Comparison of ENCODE assay signal across 8 cellular contexts in genomic region chr15:40064231-40064894, GRCh38. TPM values are rescaled to one million over a fixed set of nuclear protein-coding genes. Genes with fewer than 3 reads are reported as not detected.
DNase-seq lines count a peak whose midpoint lies in the region; ATAC-seq and TF ChIP-seq lines count a peak whose summit lies in the region.

No MANE protein-coding gene starts in this region.

- peaks cover 0 to 29% (median 21%) of the 10 kb centered on the region in 6 donors for H3K4me1 ChIP-seq in spleen

- peaks cover 14% of the 10 kb centered on the region for H3K4me1 Mint-ChIP-seq in CD4-positive, alpha-beta T cell (ENCODE audit: low read depth)

- peak; percentile 79 for ATAC-seq in CD4-positive, alpha-beta T cell (ENCODE audit: poor library complexity)
- ATAC-seq in GM19395 (IDR thresholded peaks at IDR 0.05; ENCODE audit: unreplicated experiment), result peak; percentile 71
- ATAC-seq in HG03520 (IDR thresholded peaks at IDR 0.05; ENCODE audit: unreplicated experiment), result peak; percentile 46

- H3K4me3 ChIP-seq in spleen, result no peak overlapping the region

- no peak overlapping the region for H3K27ac ChIP-seq in CD4-positive, alpha-beta T cell (ENCODE audit: low read depth, low read length)
- H3K27ac ChIP-seq in spleen, result peak overlapping the region in 6 of 8 donors; percentile 53 to 76 (median 66)

- H3K36me3 Mint-ChIP-seq in CD4-positive, alpha-beta T cell (ENCODE audit: low read depth), result no peaks in the 10 kb centered on the region

- H3K9me3 Mint-ChIP-seq in CD4-positive, alpha-beta T cell, result no peaks in the 10 kb centered on the region

- peaks cover 0 to 11% (median 0%) of the 10 kb centered on the region in 6 donors for H3K36me3 ChIP-seq in spleen

- CTCF ChIA-PET in CD4-positive, alpha-beta T cell (lab: Charles Lee), result no interaction called here

- H3K27ac Mint-ChIP-seq in CD4-positive, alpha-beta T cell, result peak overlapping the region; percentile 79

- no peak for TF ChIP-seq POLR2A in spleen (IDR thresholded peaks at IDR 0.05)

- H3K27me3 ChIP-seq in CD4-positive, alpha-beta T cell (ENCODE audit: control insufficient read depth, insufficient read depth, low read length), result no peaks in the 10 kb centered on the region
- no peaks in the 10 kb centered on the region for H3K27me3 ChIP-seq in spleen (replicated peaks in 1 of 7)

- H3K9me3 ChIP-seq in CD4-positive, alpha-beta T cell (ENCODE audit: control insufficient read depth, low read length), result no peaks in the 10 kb centered on the region
- H3K9me3 ChIP-seq in spleen, result no peaks in the 10 kb centered on the region

- POLR2A ChIA-PET in CD4-positive, alpha-beta T cell (lab: Charles Lee), result interaction anchor here (1.0 kb wide), 1 partner anchor 10 kb away, joined by 4 read pairs; no protein-coding TSS in a partner anchor

- DNase-seq in CD4-positive, alpha-beta T cell, result no peak
- DNase-seq in amniotic epithelial cell (ENCODE audit: low read depth) (peak; percentile 63), spleen (peak; percentile 70), NCI-H82 (lab: John Stamatoyannopoulos, UW) (no peak), activated gamma-delta T cell treated with Interleukin-2 at 50 U/mL for 16 hours (no peak), NCI-H1930 (lab: John Stamatoyannopoulos, UW) (no peak)

- intact Hi-C loops in CD4-positive, alpha-beta T cell (cut with DNase I, micrococcal nuclease), result no loop called here
- intact Hi-C loops in spleen (cut with DNase I; ENCODE audit: low total_unique reads), result no loop called here

- TF ChIP-seq CTCF in CD4-positive, alpha-beta T cell (IDR thresholded peaks at IDR 0.05), result no peak
- TF ChIP-seq CTCF in spleen (IDR thresholded peaks at IDR 0.05 in 8 of 11, conservative IDR thresholded peaks at IDR 0.05 in 3 of 11), result no peak

- 56 to 71% (median 65%) methylated on average over 8 of the region's 8 CpGs for WGBS in spleen, 5 donors

- peak overlapping the region; percentile 5 for H3K4me3 Mint-ChIP-seq in CD4-positive, alpha-beta T cell

- no peaks in the 10 kb centered on the region for H3K27me3 Mint-ChIP-seq in CD4-positive, alpha-beta T cell

RNA-seq across cellular contexts. Expression of gene SRP14, which starts 25.4 kb away (rescaled TPM):
- 100 to 1,000 TPM; 120 to 126 TPM for total RNA-seq in CD4-positive, alpha-beta T cell
- total RNA-seq in spleen, result 100 to 1,000 TPM; 109 to 256 (median 145) TPM
- polyA plus RNA-seq in spleen, result 100 to 1,000 TPM; 295 to 356 (median 353) TPM

RNA-seq across cellular contexts. Expression of gene BMF, which starts 44.3 kb away (rescaled TPM):
- total RNA-seq in CD4-positive, alpha-beta T cell, result 10 to 100 TPM; 13.5 to 13.9 TPM
- total RNA-seq in spleen, result 10 to 100 TPM; 16.9 to 77.9 (median 36.1) TPM
- polyA plus RNA-seq in spleen, result 10 to 100 TPM; 25.5 to 33.1 (median 27.7) TPM

Comparison
In these comparisons a context has a peak if more than half of its experiments do, and no peak if none do; other contexts are left out.
1. DNase-seq: peak in amniotic epithelial cell (single experiment) and spleen (single experiment); none in CD4-positive, alpha-beta T cell (0 of 10), NCI-H82 (single experiment), activated gamma-delta T cell treated with Interleukin-2 at 50 U/mL for 16 hours (single experiment) and NCI-H1930 (0 of 2).
2. Peak in every context shown above with its lines, with median percentiles within 50 percentile points of each other: ATAC-seq.